In genomic region chr15:73240864-73241499, GRCh38 we compare ENCODE assay signal across 8 cellular contexts.
DNase-seq lines count a peak whose midpoint lies in the region; ATAC-seq, FAIRE-seq and TF ChIP-seq lines count a peak whose summit lies in the region.

No MANE protein-coding gene starts in this region.

- no peaks in the 10 kb centered on the region for H3K27me3 ChIP-seq in colonic mucosa
- no peaks in the 10 kb centered on the region for H3K27me3 ChIP-seq in liver (ENCODE audit: control insufficient read depth in 4 of 4, insufficient read depth in 4 of 4, low read length in 3 of 4)

- H3K4me3 ChIP-seq in colonic mucosa (no peak overlapping the region), liver (ENCODE audit: low read depth in 1 of 3, low read length in 3 of 3) (no peak overlapping the region)

- H3K9ac ChIP-seq in colonic mucosa (ENCODE audit: low read depth in 2 of 2, low read length in 2 of 2): no peak overlapping the region
- H3K9ac ChIP-seq in liver (ENCODE audit: low read depth in 1 of 2, low read length in 2 of 2): no peak overlapping the region

- intact Hi-C loops in colonic mucosa (cut with DNase I): loop anchor here (10.0 kb wide), 1 partner anchor 456 kb away; the partner anchor contains the start of gene ADPGK

- H3K4me1 ChIP-seq in colonic mucosa (no peaks in the 10 kb centered on the region), liver (ENCODE audit: control insufficient read depth in 4 of 4, insufficient read depth in 4 of 4, low read length in 3 of 4) (peaks cover 2 to 13% (median 3%) of the 10 kb centered on the region in 4 donors)

- peak; percentile 96 for FAIRE-seq in GM12892 (lab: Jason Lieb, UNC)

- TF ChIP-seq RAD21 in liver (IDR thresholded peaks at IDR 0.05): peak; percentile 83 to 91

- peak; percentile 91 for TF ChIP-seq CTCF in colonic mucosa (IDR thresholded peaks at IDR 0.05)
- peak; percentile 94 for TF ChIP-seq CTCF in liver (IDR thresholded peaks at IDR 0.05; ENCODE audit: low read depth, low read length, missing input control)

- ATAC-seq in HG02678 (IDR thresholded peaks at IDR 0.05; ENCODE audit: unreplicated experiment): no peak

- H3K9me3 ChIP-seq in colonic mucosa (no peaks in the 10 kb centered on the region), liver (ENCODE audit: control insufficient read depth in 4 of 4, low read length in 3 of 4) (no peaks in the 10 kb centered on the region)

- TF ChIP-seq POLR2A in GM12892 (IDR thresholded peaks at IDR 0.05; ENCODE audit: low read depth, low read length): no peak

- no peak overlapping the region for H3K27ac ChIP-seq in colonic mucosa
- H3K27ac ChIP-seq in liver (ENCODE audit: low read depth in 1 of 2, low read length in 2 of 2): no peak overlapping the region

- peak; percentile 45 for DNase-seq in A172 (ENCODE audit: low spot score)
- peak; percentile 6 for DNase-seq in GM12892 (ENCODE audit: insufficient read length)
- DNase-seq in NCI-H345 (lab: John Stamatoyannopoulos, UW): peak; percentile 34
- peak; percentile 84 for DNase-seq in activated CD4-positive, alpha-beta T cell treated with anti-CD3 and anti-CD28 coated beads for 48 hours
- peak; percentile 82 for DNase-seq in colonic mucosa
- peak; percentile 35 to 50 (median 49) for DNase-seq in stimulated activated CD4-positive, alpha-beta T cell treated with anti-CD3 and anti-CD28 coated beads, TNF-alpha, amount 100 ng/mL, for 4 hours (ENCODE audit: low read depth in 3 of 3)

- H3K36me3 ChIP-seq in colonic mucosa (peaks cover 1% of the 10 kb centered on the region), liver (ENCODE audit: control insufficient read depth in 4 of 4, insufficient read depth in 3 of 4, low read depth in 1 of 4, low read length in 3 of 4) (no peaks in the 10 kb centered on the region)

- 33% methylated on average over 4 of the region's 4 CpGs for WGBS in liver

TF ChIP-seq in liver, 16 proteins besides CTCF, POLR2A, EP300 and RAD21:
- no peak for TF ChIP-seq GABPA (IDR thresholded peaks at IDR 0.05 in 1 of 2, conservative IDR thresholded peaks at IDR 0.05 in 1 of 2)
- TF ChIP-seq ATF3 (IDR thresholded peaks at IDR 0.05): no peak
- TF ChIP-seq JUND (IDR thresholded peaks at IDR 0.05): no peak
- TF ChIP-seq REST (IDR thresholded peaks at IDR 0.05): no peak
- no peak for TF ChIP-seq TAF1 (conservative IDR thresholded peaks at IDR 0.05)
- no peak for TF ChIP-seq YY1 (IDR thresholded peaks at IDR 0.05)
- no peak for TF ChIP-seq EGR1 (IDR thresholded peaks at IDR 0.05; ENCODE audit: low read depth in 2 of 2)
- TF ChIP-seq RXRA (IDR thresholded peaks at IDR 0.05): no peak
- TF ChIP-seq SP1 (IDR thresholded peaks at IDR 0.05): no peak
- no peak for TF ChIP-seq HNF4A (conservative IDR thresholded peaks at IDR 0.05)
- no peak for TF ChIP-seq FOXA1 (IDR thresholded peaks at IDR 0.05)
- no peak for TF ChIP-seq NR2F2 (IDR thresholded peaks at IDR 0.05)
- TF ChIP-seq FOXA2 (IDR thresholded peaks at IDR 0.05): no peak
- TF ChIP-seq HNF4G (IDR thresholded peaks at IDR 0.05): no peak
- no peak for TF ChIP-seq ZBTB33 (IDR thresholded peaks at IDR 0.05)
- TF ChIP-seq MAX (IDR thresholded peaks at IDR 0.05): no peak

Comparison
In these comparisons a context has a peak if more than half of its experiments do, and no peak if none do; other contexts are left out.
1. DNase-seq: peak in every context shown above with its lines; median percentile 84 in activated CD4-positive, alpha-beta T cell treated with anti-CD3 and anti-CD28 coated beads for 48 hours; 82 in colonic mucosa; 49 in stimulated activated CD4-positive, alpha-beta T cell treated with anti-CD3 and anti-CD28 coated beads, TNF-alpha, amount 100 ng/mL, for 4 hours; 45 in A172; 34 in NCI-H345; 6 in GM12892.